Comparison of ENCODE assay signal across 8 cellular contexts in genomic region chr15:70528270-70528706, GRCh38.
DNase-seq lines count a peak whose midpoint lies in the region; ATAC-seq, FAIRE-seq and TF ChIP-seq lines count a peak whose summit lies in the region.

No MANE protein-coding gene starts in this region.

- DNase-seq in GM12892 (ENCODE audit: insufficient read length) (peak; percentile 29), NCI-H226 (peak; percentile 89), activated T-cell treated with anti-CD3 and anti-CD28 coated beads for 24 hours (ENCODE audit: low read depth) (peak; percentile 42), left kidney (ENCODE audit: low read depth, low spot score) (peak; percentile 67), AG08395 (ENCODE audit: low spot score) (no peak), anterior cingulate cortex (lab: John Stamatoyannopoulos, UW) (no peak)

- ATAC-seq in HG02623 (IDR thresholded peaks at IDR 0.05; ENCODE audit: unreplicated experiment), result peak; percentile 94
- ATAC-seq in GM21515 (IDR thresholded peaks at IDR 0.05; ENCODE audit: unreplicated experiment), result no peak

- peak; percentile 76 for FAIRE-seq in GM12892 (lab: Jason Lieb, UNC)

- TF ChIP-seq POLR2A in GM12892 (IDR thresholded peaks at IDR 0.05; ENCODE audit: low read depth, low read length), result no peak

Comparison
In these comparisons a context has a peak if more than half of its experiments do, and no peak if none do; other contexts are left out.
1. DNase-seq: peak in GM12892 (single experiment), NCI-H226 (single experiment), activated T-cell treated with anti-CD3 and anti-CD28 coated beads for 24 hours (single experiment) and left kidney (single experiment); none in AG08395 (single experiment) and anterior cingulate cortex (0 of 58).